Comparison of ENCODE assay signal across 9 cellular contexts in genomic region chr16:24541534-24541933, GRCh38.
DNase-seq lines count a peak whose midpoint lies in the region; ATAC-seq, FAIRE-seq and TF ChIP-seq lines count a peak whose summit lies in the region.
"Had no signal": no experiment of that assay in that cellular context is flagged by ENCODE, and none has a peak within 500 bp of the region (broad histone marks: within the 10 kb centered on the region; RNA-seq: fewer than 3 reads in every experiment).

No MANE protein-coding gene starts in this region.

- peaks cover 13 to 22% of the 10 kb centered on the region in 2 donors for H3K4me1 ChIP-seq in mucosa of rectum (ENCODE audit: control insufficient read depth in 2 of 2, insufficient read depth in 2 of 2, low read length in 2 of 2)

- H3K27ac ChIP-seq in brain microvascular endothelial cell (no peak overlapping the region), mucosa of rectum (ENCODE audit: low read depth in 2 of 2, low read length in 2 of 2) (peak overlapping the region in 1 of 2 donors; percentile 34)

- FAIRE-seq in urothelium cell line (lab: Jason Lieb, UNC) = no peak
- FAIRE-seq: colon had no signal

- intact Hi-C loops in posterior cingulate gyrus (cut with DNase I) = loop anchor here (5.0 kb wide), 1 partner anchor 191 kb away; no protein-coding TSS in a partner anchor

- no peaks in the 10 kb centered on the region for H3K9me3 ChIP-seq in mucosa of rectum (ENCODE audit: control insufficient read depth in 2 of 2, low read length in 2 of 2)

- peak overlapping the region; percentile 29 to 100 for H3K9ac ChIP-seq in mucosa of rectum (ENCODE audit: low read depth in 1 of 2, low read length in 2 of 2)

- H3K27me3 ChIP-seq in brain microvascular endothelial cell (replicated peaks) (no peaks in the 10 kb centered on the region), mucosa of rectum (ENCODE audit: control insufficient read depth in 2 of 2, insufficient read depth in 2 of 2, low read length in 2 of 2) (no peaks in the 10 kb centered on the region)

- in situ Hi-C loops in brain microvascular endothelial cell (cut with HindIII; ENCODE audit: low pct_ligation_motif_present, low sequenced_read_pairs) = no loop called here
- in situ Hi-C loops in ACHN (cut with HindIII; ENCODE audit: low pct_ligation_motif_present, low pct_unique_long_range_greater_than_20kb, low sequenced_read_pairs) = no loop called here

- no peak for TF ChIP-seq CTCF in brain microvascular endothelial cell (IDR thresholded peaks at IDR 0.05; ENCODE audit: low read depth, low read length, missing control alignments)

- peak; percentile 14 for DNase-seq in stimulated activated CD4-positive, alpha-beta T cell treated with anti-CD3 and anti-CD28 coated beads, Interleukin-4, amount 100 ng/mL, for 24 hours
- DNase-seq in stimulated activated CD4-positive, alpha-beta T cell treated with anti-CD3 and anti-CD28 coated beads, Interleukin-2, amount 100 ng/mL, for 24 hours = no peak
- DNase-seq in brain microvascular endothelial cell (no peak), ACHN (no peak), urothelium cell line (ENCODE audit: low spot score) (no peak), posterior cingulate gyrus (no peak)

- peaks cover 5% of the 10 kb centered on the region for H3K36me3 ChIP-seq in brain microvascular endothelial cell (replicated peaks)
- H3K36me3 ChIP-seq in mucosa of rectum (ENCODE audit: control insufficient read depth in 2 of 2, insufficient read depth in 2 of 2, low read length in 2 of 2) = peaks cover 3 to 6% of the 10 kb centered on the region in 2 donors

- H3K4me3 ChIP-seq in brain microvascular endothelial cell (ENCODE audit: low read depth, low read length) (peak overlapping the region; percentile 87), mucosa of rectum (ENCODE audit: low read length in 2 of 2) (peak overlapping the region; percentile 90 to 91)

- ATAC-seq in HG03039 (IDR thresholded peaks at IDR 0.05; ENCODE audit: unreplicated experiment) = no peak
